16 cellular contexts compared by ENCODE assay signal in genomic region chr6:170010665-170011232, GRCh38.
DNase-seq lines count a peak whose midpoint lies in the region; TF ChIP-seq lines count a peak whose summit lies in the region.
"Had no signal": no experiment of that assay in that cellular context is flagged by ENCODE, and none has a peak within 500 bp of the region (broad histone marks: within the 10 kb centered on the region; RNA-seq: fewer than 3 reads in every experiment).

No MANE protein-coding gene starts in this region.

- intact Hi-C loops in left ventricle myocardium inferior (cut with micrococcal nuclease), result no loop called here
- intact Hi-C loops in cardiac septum (cut with DNase I), result loop anchor here (5.0 kb wide), 1 partner anchor 282 kb away; the partner anchor contains the start of gene DLL1

- no peak overlapping the region for H3K14ac ChIP-seq in trophoblast cell (ENCODE audit: low read length)

- H2BK120ac ChIP-seq in trophoblast cell (ENCODE audit: insufficient read depth, low read length, poor library complexity), result no peak overlapping the region

- H2AFZ ChIP-seq in trophoblast cell (ENCODE audit: insufficient read depth, low read length, poor library complexity), result peak overlapping the region; percentile 40

- no peak overlapping the region for H3K18ac ChIP-seq in trophoblast cell (ENCODE audit: low read length)

- no peak overlapping the region for H3K4ac ChIP-seq in trophoblast cell (ENCODE audit: low read depth, low read length)

- TF ChIP-seq CTCF in left ventricle myocardium inferior (IDR thresholded peaks at IDR 0.05; ENCODE audit: borderline replicate concordance), result no peak
- no peak for TF ChIP-seq CTCF in foreskin fibroblast (IDR thresholded peaks at IDR 0.05; ENCODE audit: low read depth, low read length)

- H3K27me3 ChIP-seq in left ventricle myocardium inferior (ENCODE audit: low read depth) (no peaks in the 10 kb centered on the region), trophoblast cell (ENCODE audit: insufficient read depth, low read length) (no peaks in the 10 kb centered on the region)

- H3K9me3 ChIP-seq in left ventricle myocardium inferior (replicated peaks), result peaks cover 5% of the 10 kb centered on the region
- no peaks in the 10 kb centered on the region for H3K9me3 ChIP-seq in trophoblast cell (ENCODE audit: insufficient read depth, low read depth, low read length)

- no peak overlapping the region for H4K91ac ChIP-seq in trophoblast cell (ENCODE audit: low read depth, low read length)

- H3K27ac ChIP-seq in left ventricle myocardium inferior (replicated peaks) (peak overlapping the region; percentile 88), trophoblast cell (ENCODE audit: low read depth, low read length) (no peak overlapping the region)
- H3K27ac ChIP-seq: RWPE1 had no signal

- peaks cover 25% of the 10 kb centered on the region for H3K4me1 ChIP-seq in left ventricle myocardium inferior
- peaks cover 17 to 21% of the 10 kb centered on the region in 2 experiments for H3K4me1 ChIP-seq in trophoblast cell (ENCODE audit: control insufficient read depth in 1 of 2, insufficient read depth in 2 of 2, low read length in 2 of 2)

- WGBS in trophoblast cell (ENCODE audit: extremely low coverage, insufficient coverage, insufficient read length), result no CpG with 5 or more reads among the region's 15 CpGs

- no peak overlapping the region for H4K8ac ChIP-seq in trophoblast cell (ENCODE audit: low read depth, low read length)

- H2BK12ac ChIP-seq in trophoblast cell (ENCODE audit: low read length), result peak overlapping the region; percentile 56

- no peak overlapping the region for H3K4me2 ChIP-seq in trophoblast cell (ENCODE audit: low read length)

- no peak overlapping the region for H4K12ac ChIP-seq in trophoblast cell (ENCODE audit: low read depth, low read length)

- no peak for DNase-seq in left ventricle myocardium inferior
- DNase-seq in cardiac septum (ENCODE audit: low spot score), result no peak
- peak; percentile 44 for DNase-seq in ecto neural progenitor cell (ENCODE audit: low spot score)
- no peak for DNase-seq in trophoblast cell
- DNase-seq in ureter (ENCODE audit: low spot score), result peak; percentile 32
- DNase-seq in foreskin fibroblast, result no peak
- no peak for DNase-seq in OCI-M1 (lab: John Stamatoyannopoulos, UW)
- no peak for DNase-seq in stimulated activated naive CD4-positive, alpha-beta T cell treated with Interleukin-2 at 50 U/mL for 16 hours (lab: John Stamatoyannopoulos, UW)
- DNase-seq: Calu3; CD4-positive, alpha-beta T cell; DMS79; NCI-H1417 treated with DMSO at 0.1 percent for 48 hours; NCI-H2029 treated with DMSO at 0.1 percent for 48 hours; NCI-H524 had no signal

- H3K9ac ChIP-seq in trophoblast cell (ENCODE audit: low read length), result no peak overlapping the region

- H3K23ac ChIP-seq in trophoblast cell (ENCODE audit: low read length), result no peak overlapping the region

- H3K36me3 ChIP-seq in left ventricle myocardium inferior (no peaks in the 10 kb centered on the region), trophoblast cell (ENCODE audit: control insufficient read depth in 1 of 2, insufficient read depth in 2 of 2, low read length in 2 of 2) (no peaks in the 10 kb centered on the region)

- H2AK5ac ChIP-seq in trophoblast cell (ENCODE audit: low read length), result no peak overlapping the region

- H2BK5ac ChIP-seq in trophoblast cell (ENCODE audit: low read depth, low read length, poor library complexity), result no peak overlapping the region

- H3K79me2 ChIP-seq in trophoblast cell (ENCODE audit: control insufficient read depth, insufficient read depth, low read length, poor library complexity), result peaks cover 2% of the 10 kb centered on the region

- peaks cover 3% of the 10 kb centered on the region for H3K79me1 ChIP-seq in trophoblast cell (ENCODE audit: low read length)

- H3K4me3 ChIP-seq in left ventricle myocardium inferior, result peak overlapping the region; percentile 25
- no peak overlapping the region for H3K4me3 ChIP-seq in trophoblast cell (ENCODE audit: low read depth, low read length)
- no peak overlapping the region for H3K4me3 ChIP-seq in foreskin fibroblast (ENCODE audit: low read depth in 1 of 2, low read length in 2 of 2)
- H3K4me3 ChIP-seq: GM12878 had no signal

Comparison
In these comparisons a context has a peak if more than half of its experiments do, and no peak if none do; other contexts are left out.
1. DNase-seq: peak in ecto neural progenitor cell (single experiment) and ureter (single experiment); none in left ventricle myocardium inferior (single experiment), cardiac septum (single experiment), trophoblast cell (0 of 2), foreskin fibroblast (0 of 2), OCI-M1 (single experiment) and stimulated activated naive CD4-positive, alpha-beta T cell treated with Interleukin-2 at 50 U/mL for 16 hours (single experiment).